8 cellular contexts compared by ENCODE assay signal in the genomic region with DNA sequence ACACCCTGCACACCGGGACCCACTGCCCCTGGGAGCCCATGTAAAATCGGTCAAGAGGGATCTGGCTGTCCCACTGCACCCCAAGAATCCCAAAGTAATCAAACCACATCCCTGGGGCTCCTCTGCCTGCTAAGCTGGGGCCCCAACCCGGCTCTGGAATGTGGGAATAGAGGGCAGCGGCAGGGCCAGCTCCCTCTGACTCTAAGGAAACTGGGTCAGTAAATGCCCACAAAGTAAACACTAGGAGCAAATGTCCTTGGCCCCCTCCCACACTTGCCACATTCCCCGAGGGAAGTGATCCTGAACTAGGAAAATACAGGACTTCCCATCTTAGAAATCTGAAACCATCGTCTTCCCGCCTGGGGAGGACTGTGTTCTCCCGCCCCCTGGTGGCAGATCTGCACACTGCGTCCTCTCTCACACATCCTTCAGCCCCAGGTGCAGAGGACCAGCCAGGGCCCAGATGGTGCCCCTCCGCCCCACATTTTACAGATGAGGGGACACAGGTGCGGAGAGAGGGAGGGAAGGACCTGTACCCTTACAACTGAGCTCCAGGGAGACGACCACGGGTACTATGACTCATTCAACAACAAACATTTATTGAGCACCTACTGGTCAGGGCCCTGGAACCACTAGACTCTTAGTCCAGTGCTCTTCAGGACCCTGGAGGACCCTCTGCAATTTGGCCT. TPM values are rescaled to one million over a fixed set of nuclear protein-coding genes. Genes with fewer than 3 reads are reported as not detected.
A peak's percentile ranks its signal among the peaks of the same experiment; 100 is the strongest.
DNase-seq lines count a peak whose midpoint lies in the region; ATAC-seq and TF ChIP-seq lines count a peak whose summit lies in the region.

No MANE protein-coding gene starts in this region.

- peak; percentile 88 to 98 (median 96) for TF ChIP-seq CTCF in adrenal gland (IDR thresholded peaks at IDR 0.05)

- DNase-seq in ELR (ENCODE audit: low read depth) (peak; percentile 81), NCI-H1048 (lab: John Stamatoyannopoulos, UW) (peak; percentile 70), SW480 (ENCODE audit: low spot score) (peak; percentile 86), adrenal gland (peak; percentile 63 to 91 (median 80)), left ventricle myocardium superior (peak; percentile 90), renal cortical epithelial cell (ENCODE audit: low read depth) (peak; percentile 95)

- ATAC-seq in left ventricle myocardium superior: peak; percentile 88
- no peak for ATAC-seq in HG02759 (IDR thresholded peaks at IDR 0.05; ENCODE audit: unreplicated experiment)
- ATAC-seq in GM19397 (IDR thresholded peaks at IDR 0.05; ENCODE audit: unreplicated experiment): no peak

- 0 to 6% (median 5%) methylated on average over 8 to 13 of the region's 13 CpGs for WGBS in adrenal gland, 4 donors

- H3K4me3 ChIP-seq in adrenal gland: no peak overlapping the region

- intact Hi-C loops in adrenal gland (cut with DNase I) (loop anchor here (2.0 to 10.0 kb wide), 3 partner anchors 63 to 153 kb away; no protein-coding TSS in a partner anchor), left ventricle myocardium superior (cut with micrococcal nuclease) (loop anchor here (2.0 kb wide), 1 partner anchor 63 kb away; no protein-coding TSS in a partner anchor)

- no peak for TF ChIP-seq POLR2A in adrenal gland (IDR thresholded peaks at IDR 0.05)

- no peaks in the 10 kb centered on the region for H3K9me3 ChIP-seq in adrenal gland (replicated peaks in 1 of 3)

- H3K27me3 ChIP-seq in adrenal gland: no peaks in the 10 kb centered on the region

- peaks cover 0 to 9% of the 10 kb centered on the region in 2 donors for H3K4me1 ChIP-seq in adrenal gland (replicated peaks in 1 of 2)

- no peaks in the 10 kb centered on the region for H3K36me3 ChIP-seq in adrenal gland (replicated peaks in 1 of 2)

- peak overlapping the region in 1 of 5 donors; percentile 40 for H3K27ac ChIP-seq in adrenal gland

RNA-seq across cellular contexts. Expression of a gene that starts 10.2 kb away (rescaled TPM):
- 10 to 100 TPM; 22.7 to 67.2 (median 33.9) TPM for total RNA-seq in adrenal gland
- 10 to 100 TPM; 12.8 to 19.1 (median 14.1) TPM for polyA plus RNA-seq in adrenal gland
- 7.0 TPM for total RNA-seq in left ventricle myocardium superior
- 32.3 and 42.5 TPM in 2 replicates for total RNA-seq in renal cortical epithelial cell

RNA-seq across cellular contexts. Expression of a gene that starts 11.3 kb away (rescaled TPM):
- 100 to 1,000 TPM in 3 of 8 donors, 10 to 100 TPM in 5; 62.3 to 131 (median 85.1) TPM for total RNA-seq in adrenal gland
- polyA plus RNA-seq in adrenal gland: 100 to 1,000 TPM in 2 of 3 donors, 10 to 100 TPM in 1; 28.4 to 244 (median 157) TPM
- total RNA-seq in left ventricle myocardium superior: 10.2 TPM
- total RNA-seq in renal cortical epithelial cell: 40.8 and 148 TPM in 2 replicates

RNA-seq across cellular contexts. Expression of a gene that starts 15.0 kb away (rescaled TPM):
- 10 to 100 TPM; 26.0 to 81.3 (median 39.3) TPM for total RNA-seq in adrenal gland
- polyA plus RNA-seq in adrenal gland: 10 to 100 TPM in 2 of 3 donors, 1 to 10 TPM in 1; 4.9 to 27.8 (median 21.1) TPM
- 217 TPM for total RNA-seq in left ventricle myocardium superior
- 268 and 464 TPM in 2 replicates for total RNA-seq in renal cortical epithelial cell

RNA-seq across cellular contexts. Expression of a gene that starts 34.5 kb away (rescaled TPM):
- 10 to 100 TPM; 36.2 to 62.9 (median 47.0) TPM for total RNA-seq in adrenal gland
- 100 to 1,000 TPM in 1 of 3 donors, 10 to 100 TPM in 2; 51.4 to 121 (median 98.8) TPM for polyA plus RNA-seq in adrenal gland
- 19.3 TPM for total RNA-seq in left ventricle myocardium superior
- 43.4 and 74.0 TPM in 2 replicates for total RNA-seq in renal cortical epithelial cell

RNA-seq across cellular contexts. Expression of a gene that starts 36.1 kb away (rescaled TPM):
- under 1 TPM in 1 of 8 donors, not detected in 7; 0.29 TPM for total RNA-seq in adrenal gland
- polyA plus RNA-seq in adrenal gland: under 1 TPM in 2 of 3 donors, not detected in 1; 0.10 to 0.24 TPM
- 0.12 TPM for total RNA-seq in left ventricle myocardium superior
- 0.15 TPM in 1 of 2 replicates, not detected in the other for total RNA-seq in renal cortical epithelial cell
